ENCODE assay signal across 22 cellular contexts in the genomic region with DNA sequence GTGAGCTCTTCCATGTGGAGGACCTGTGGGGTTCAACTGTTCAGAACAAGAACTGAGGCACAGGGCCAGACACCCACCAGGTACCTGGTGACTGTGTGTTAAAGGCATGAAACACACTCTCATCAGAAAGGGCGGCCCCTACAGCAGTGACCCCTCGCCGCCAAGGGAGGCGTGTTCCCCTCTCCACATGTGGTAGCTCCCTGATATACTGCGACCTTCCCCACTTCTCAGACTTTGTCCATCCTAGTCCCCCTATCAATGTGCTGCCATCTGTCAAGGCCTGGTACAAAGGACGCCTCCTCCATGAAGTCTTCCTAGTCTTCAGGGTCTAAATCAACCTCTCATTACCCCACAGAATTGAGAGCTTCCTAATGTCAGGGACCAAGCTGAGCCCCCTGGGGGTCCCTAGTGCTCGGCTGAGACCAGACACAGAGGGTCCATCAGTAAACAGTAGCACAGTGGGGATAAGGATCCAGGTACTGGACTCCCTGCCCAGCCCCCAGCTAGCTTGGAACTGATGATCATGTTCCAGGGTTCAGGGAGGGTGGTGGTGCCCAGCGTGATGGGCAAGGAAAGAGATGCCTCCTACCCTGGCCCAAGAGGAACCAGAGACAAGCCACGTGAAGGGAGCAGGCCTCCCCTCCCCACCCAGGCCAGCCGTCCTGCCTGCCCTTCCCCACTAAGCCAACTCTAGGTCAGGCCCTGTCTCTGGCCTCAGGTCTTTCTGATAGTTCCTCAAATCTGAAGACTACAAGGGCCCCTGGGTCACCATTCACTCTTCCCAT. TPM values are rescaled to one million over a fixed set of nuclear protein-coding genes. Genes with fewer than 3 reads are reported as not detected.
"Had no signal": no experiment of that assay in that cellular context is flagged by ENCODE, and none has a peak within 500 bp of the region (broad histone marks: within the 10 kb centered on the region; RNA-seq: fewer than 3 reads in every experiment).

No MANE protein-coding gene starts in this region.

- DNase-seq: activated CD4-positive, alpha-beta memory T cell treated with anti-CD3 and anti-CD28 coated beads, Interleukin-2, amount 10 ng/mL, durations not matched to agents 7 days and 5 days; activated CD4-positive, alpha-beta T cell treated with anti-CD3 and anti-CD28 coated beads, Interleukin-2, amount 10 ng/mL, durations not matched to agents 24 days and 14 days; activated effector memory CD4-positive, alpha-beta T cell treated with Interleukin-2 at 50 U/mL for 16 hours; activated naive CD4-positive, alpha-beta T cell treated with anti-CD3 and anti-CD28 coated beads, Interleukin-2, amount 50 U/mL, for 16 hours; activated naive CD8-positive, alpha-beta T cell treated with anti-CD3 and anti-CD28 coated beads, Interleukin-2, amount 50 U/mL, for 24 hours; activated T-cell treated with anti-CD3 and anti-CD28 coated beads, Interleukin-2, amount 50 U/mL, for 72 hours; anterior cingulate cortex; body of pancreas; caudate nucleus; dermis blood vessel endothelial cell; effector CD8-positive, alpha-beta T cell; foreskin melanocyte; natural killer cell; pancreas; stimulated activated CD4-positive, alpha-beta T cell treated with anti-CD3 and anti-CD28 coated beads, Interleukin-4, amount 100 ng/mL, for 1 hour; tibial artery had no signal

- FAIRE-seq: islet of Langerhans, pancreas, urothelium cell line had no signal

- H3K4me1 Mint-ChIP-seq: activated CD4-positive, alpha-beta memory T cell treated with anti-CD3 and anti-CD28 coated beads, Interleukin-2, amount 10 ng/mL, durations not matched to agents 7 days and 5 days; activated naive CD8-positive, alpha-beta T cell treated with anti-CD3 and anti-CD28 coated beads, Interleukin-2, amount 50 U/mL, for 24 hours had no signal

- H3K27ac Mint-ChIP-seq: activated CD4-positive, alpha-beta memory T cell treated with anti-CD3 and anti-CD28 coated beads, Interleukin-2, amount 10 ng/mL, durations not matched to agents 7 days and 5 days; activated CD4-positive, alpha-beta T cell treated with anti-CD3 and anti-CD28 coated beads, Interleukin-2, amount 10 ng/mL, durations not matched to agents 24 days and 14 days; activated naive CD8-positive, alpha-beta T cell treated with anti-CD3 and anti-CD28 coated beads, Interleukin-2, amount 50 U/mL, for 24 hours; activated T-cell treated with anti-CD3 and anti-CD28 coated beads, Interleukin-2, amount 50 U/mL, for 72 hours; natural killer cell; stimulated activated naive CD8-positive, alpha-beta T cell treated with anti-CD3 and anti-CD28 coated beads, Interleukin-15, Interleukin-2, amounts not matched to agents 100 ng/mL and 50 ng/mL, for 24 hours had no signal

- H3K36me3 ChIP-seq: pancreas, tibial artery had no signal

- H3K9me3 Mint-ChIP-seq: activated CD4-positive, alpha-beta memory T cell treated with anti-CD3 and anti-CD28 coated beads, Interleukin-2, amount 10 ng/mL, durations not matched to agents 7 days and 5 days; stimulated activated naive CD8-positive, alpha-beta T cell treated with anti-CD3 and anti-CD28 coated beads, Interleukin-15, Interleukin-2, amounts not matched to agents 100 ng/mL and 50 ng/mL, for 24 hours had no signal

- ATAC-seq: activated naive CD8-positive, alpha-beta T cell treated with anti-CD3 and anti-CD28 coated beads, Interleukin-2, amount 50 U/mL, for 24 hours; activated T-cell treated with anti-CD3 and anti-CD28 coated beads, Interleukin-2, amount 50 U/mL, for 72 hours; body of pancreas; natural killer cell; pancreas; sciatic nerve; SK-N-SH treated with all-trans-retinoic acid at 6 μM for 48 hours had no signal

- H3K4me3 ChIP-seq: body of pancreas, lung, pancreas, tibial artery had no signal

- H3K27ac ChIP-seq: body of pancreas, pancreas, tibial artery had no signal

- H3K9me3 ChIP-seq: body of pancreas, pancreas, tibial artery had no signal

- H3K27me3 ChIP-seq: body of pancreas, pancreas, tibial artery had no signal

- H3K4me3 Mint-ChIP-seq: activated CD4-positive, alpha-beta memory T cell treated with anti-CD3 and anti-CD28 coated beads, Interleukin-2, amount 10 ng/mL, durations not matched to agents 7 days and 5 days; activated CD4-positive, alpha-beta T cell treated with anti-CD3 and anti-CD28 coated beads, Interleukin-2, amount 10 ng/mL, durations not matched to agents 24 days and 14 days; activated naive CD8-positive, alpha-beta T cell treated with anti-CD3 and anti-CD28 coated beads, Interleukin-2, amount 50 U/mL, for 24 hours; activated T-cell treated with anti-CD3 and anti-CD28 coated beads, Interleukin-2, amount 50 U/mL, for 72 hours; natural killer cell; stimulated activated naive CD8-positive, alpha-beta T cell treated with anti-CD3 and anti-CD28 coated beads, Interleukin-15, Interleukin-2, amounts not matched to agents 100 ng/mL and 50 ng/mL, for 24 hours had no signal

RNA-seq across cellular contexts. Expression of gene SDC3, which starts 10.3 kb away (rescaled TPM):
- total RNA-seq: activated CD4-positive, alpha-beta memory T cell treated with anti-CD3 and anti-CD28 coated beads, Interleukin-2, amount 10 ng/mL, durations not matched to agents 7 days and 5 days had no signal
